Comparison of ENCODE assay signal across 16 cellular contexts in the genomic region with DNA sequence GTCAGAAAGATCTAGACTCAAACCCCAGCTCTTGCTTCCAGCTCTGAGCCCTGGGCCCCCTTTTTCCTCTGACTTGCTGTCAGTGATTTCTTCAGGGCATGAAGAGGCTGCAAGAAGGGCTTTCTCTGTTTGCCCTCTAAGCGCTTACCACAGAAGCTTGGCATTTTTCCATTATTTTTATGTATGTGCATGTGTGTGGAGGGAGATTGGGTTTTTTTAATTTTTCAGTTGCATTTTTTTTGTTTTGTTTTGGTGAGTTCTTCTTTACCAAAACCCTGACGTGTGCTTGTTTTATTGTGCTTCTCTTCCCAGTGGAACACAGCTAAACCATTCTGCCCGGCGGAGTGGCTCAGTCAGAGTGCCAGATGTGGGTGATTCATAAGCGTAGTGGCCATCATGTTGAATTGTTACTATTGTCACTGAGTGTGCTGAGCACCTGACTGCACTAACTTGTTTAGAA.
DNase-seq lines count a peak whose midpoint lies in the region; FAIRE-seq and TF ChIP-seq lines count a peak whose summit lies in the region.
"Had no signal": no experiment of that assay in that cellular context is flagged by ENCODE, and none has a peak within 500 bp of the region (broad histone marks: within the 10 kb centered on the region; RNA-seq: fewer than 3 reads in every experiment).

No MANE protein-coding gene starts in this region.

- H3K14ac ChIP-seq in H1 (ENCODE audit: insufficient read length) (no peak overlapping the region), neuronal stem cell (ENCODE audit: low read length) (no peak overlapping the region)

- TF ChIP-seq POLR2A in H1 (IDR thresholded peaks at IDR 0.05; ENCODE audit: control extremely low read depth in 1 of 2, low read depth in 2 of 2, low read length in 2 of 2) (no peak), testis (IDR thresholded peaks at IDR 0.05) (no peak)

- no peak overlapping the region for H3K23ac ChIP-seq in H1 (ENCODE audit: insufficient read length)
- H3K23ac ChIP-seq in neuronal stem cell (ENCODE audit: low read depth, low read length, poor library complexity), result no peak overlapping the region

- no peaks in the 10 kb centered on the region; the same call in 1 of the 2 replicates for H3K79me1 ChIP-seq in H1 (ENCODE audit: low read depth, low read length)
- H3K79me1 ChIP-seq in neuronal stem cell (ENCODE audit: low read depth, low read length), result no peaks in the 10 kb centered on the region

- DNase-seq in Caki2 (ENCODE audit: low read depth) (peak; percentile 65), NCI-H774 (lab: John Stamatoyannopoulos, UW) (peak; percentile 22), H1 (ENCODE audit: low read depth in 1 of 2, low spot score in 2 of 2) (no peak), neuronal stem cell (ENCODE audit: low spot score) (no peak), testis (no peak), NCI-H1930 (lab: John Stamatoyannopoulos, UW) (no peak), DMS153 (lab: John Stamatoyannopoulos, UW) (no peak), SKM-1 (lab: John Stamatoyannopoulos, UW; ENCODE audit: unreplicated experiment) (no peak)
- DNase-seq: activated CD8-positive, alpha-beta memory T cell treated with anti-CD3 and anti-CD28 coated beads, Interleukin-2, amount 50 U/mL, for 4 hours; CD8-positive, alpha-beta memory T cell; NCI-H1417 had no signal

- intact Hi-C loops in testis (cut with DNase I; ENCODE audit: low total_unique reads), result no loop called here

- H2BK15ac ChIP-seq in H1 (ENCODE audit: low read length) (no peak overlapping the region), neuronal stem cell (ENCODE audit: low read length) (peak overlapping the region; percentile 25)

- H2BK12ac ChIP-seq in H1 (ENCODE audit: low read depth, low read length), result no peak overlapping the region
- H2BK12ac ChIP-seq in neuronal stem cell (ENCODE audit: low read length), result no peak overlapping the region

- in situ Hi-C loops in Caki2 (cut with HindIII; ENCODE audit: low pct_unique_long_range_greater_than_20kb, low sequenced_read_pairs), result no loop called here

- H3K4ac ChIP-seq in H1 (replicated peaks; ENCODE audit: insufficient read length, low read depth, low read length) (no peak overlapping the region), neuronal stem cell (ENCODE audit: low read length) (no peak overlapping the region)

- H3K4me3 ChIP-seq in H1 (ENCODE audit: extremely low read depth in 1 of 4, insufficient read depth in 2 of 4, low read depth in 3 of 4, low read length in 4 of 4), result no peak overlapping the region
- no peak overlapping the region for H3K4me3 ChIP-seq in neuronal stem cell (ENCODE audit: low read length in 2 of 2)
- H3K4me3 ChIP-seq in testis, result no peak overlapping the region
- H3K4me3 ChIP-seq: cardiac muscle cell, gastroesophageal sphincter, GM12878, lung, thyroid gland had no signal

- H3K79me2 ChIP-seq in H1 (ENCODE audit: control insufficient read depth in 1 of 2, insufficient read depth in 2 of 2, low read length in 2 of 2), result no peaks in the 10 kb centered on the region

- POLR2A ChIA-PET in H1 (lab: Charles Lee; ENCODE audit: partially characterized antibody), result no interaction called here

- H3K4me1 ChIP-seq in H1 (replicated peaks in 1 of 4; ENCODE audit: control insufficient read depth in 3 of 4, insufficient read depth in 4 of 4, low read length in 3 of 4), result peaks cover 6 to 11% (median 8%) of the 10 kb centered on the region in 4 experiments
- peaks cover 38 to 43% of the 10 kb centered on the region in 2 donors for H3K4me1 ChIP-seq in neuronal stem cell (ENCODE audit: control insufficient read depth in 2 of 2, insufficient read depth in 1 of 2, low read depth in 1 of 2, low read length in 2 of 2)
- H3K4me1 ChIP-seq in testis, result peaks cover 19% of the 10 kb centered on the region

- H4K8ac ChIP-seq in H1 (ENCODE audit: extremely low read depth, insufficient read depth, low read length) (no peak overlapping the region), neuronal stem cell (ENCODE audit: low read depth, low read length) (no peak overlapping the region)

- no peak overlapping the region for H3K4me2 ChIP-seq in H1 (ENCODE audit: insufficient read depth in 1 of 2, low read depth in 2 of 2, low read length in 2 of 2)
- H3K4me2 ChIP-seq in neuronal stem cell (ENCODE audit: insufficient read depth, low read length, poor library complexity, severe bottlenecking), result no peak overlapping the region

- no peak overlapping the region for H2BK120ac ChIP-seq in H1 (replicated peaks; ENCODE audit: low read depth, low read length)
- no peak overlapping the region for H2BK120ac ChIP-seq in neuronal stem cell (ENCODE audit: low read depth, low read length)

- no peak overlapping the region for H3K56ac ChIP-seq in H1 (replicated peaks; ENCODE audit: insufficient read length, low read depth, low read length)

- H3K27ac ChIP-seq in H1 (ENCODE audit: low read depth, low read length) (no peak overlapping the region), neuronal stem cell (replicated peaks; ENCODE audit: low read length) (peak overlapping the region; percentile 32), testis (no peak overlapping the region)
- H3K27ac ChIP-seq: cardiac muscle cell, gastroesophageal sphincter had no signal

- 94% methylated on average over 5 of the region's 5 CpGs; no CpG with 5 or more reads in 1 of the 2 experiments for WGBS in H1 (ENCODE audit: extremely low coverage in 1 of 2, insufficient coverage in 1 of 2, insufficient read length in 1 of 2, insufficient replicate concordance in 2 of 2, low coverage in 1 of 2, low lambda C conversion rate in 2 of 2, missing lambda C conversion rate in 1 of 2), 2 experiments
- no CpG with 5 or more reads among the region's 5 CpGs for WGBS in neuronal stem cell (ENCODE audit: extremely low coverage in 2 of 2, insufficient read length in 2 of 2, insufficient replicate concordance in 1 of 2), 2 donors
- whole genome bisulfite sequencing in testis, 2 donors, result 84 to 89% methylated on average over 5 of the region's 5 CpGs

- peaks cover 2% of the 10 kb centered on the region in 2 experiments for H4K20me1 ChIP-seq in H1 (replicated peaks in 1 of 2; ENCODE audit: control insufficient read depth in 1 of 2, insufficient read depth in 2 of 2, low read length in 2 of 2)

- no peak overlapping the region for H4K91ac ChIP-seq in H1 (replicated peaks; ENCODE audit: insufficient read length, low read length)
- H4K91ac ChIP-seq in neuronal stem cell (ENCODE audit: low read depth, low read length, poor library complexity), result no peak overlapping the region

- no peak for FAIRE-seq in H1 (lab: Jason Lieb, UNC)
- FAIRE-seq: GM12878 had no signal

- TF ChIP-seq CTCF in H1 (IDR thresholded peaks at IDR 0.05; ENCODE audit: control extremely low read depth in 1 of 3, insufficient read depth in 1 of 3, low read depth in 1 of 3, low read length in 3 of 3) (no peak), testis (IDR thresholded peaks at IDR 0.05) (no peak)

- no peaks in the 10 kb centered on the region for H3K36me3 ChIP-seq in H1 (ENCODE audit: control insufficient read depth in 2 of 4, insufficient read depth in 4 of 4, low read length in 3 of 4)
- no peaks in the 10 kb centered on the region for H3K36me3 ChIP-seq in neuronal stem cell (replicated peaks in 1 of 2; ENCODE audit: control insufficient read depth in 2 of 2, insufficient read depth in 2 of 2, low read length in 2 of 2)
- no peaks in the 10 kb centered on the region for H3K36me3 ChIP-seq in testis (ENCODE audit: low read depth, missing control alignments)
- H3K36me3 ChIP-seq: cardiac muscle cell, gastroesophageal sphincter, thyroid gland had no signal

- TF ChIP-seq RAD21 in H1 (IDR thresholded peaks at IDR 0.05 in 1 of 2, conservative IDR thresholded peaks at IDR 0.05 in 1 of 2; ENCODE audit: low read depth in 2 of 2, low read length in 2 of 2), result no peak

- H3K18ac ChIP-seq in H1 (ENCODE audit: extremely low read depth, low read length) (no peak overlapping the region), neuronal stem cell (ENCODE audit: low read length) (no peak overlapping the region)

- H3K9ac ChIP-seq in H1 (replicated peaks in 1 of 4; ENCODE audit: extremely low read depth in 1 of 4, low read depth in 3 of 4, low read length in 3 of 4), result no peak overlapping the region
- no peak overlapping the region for H3K9ac ChIP-seq in neuronal stem cell (ENCODE audit: low read depth, low read length, poor library complexity)

- H3K27me3 ChIP-seq in H1 (replicated peaks in 1 of 4; ENCODE audit: control insufficient read depth in 3 of 4, extremely low read depth in 1 of 4, insufficient read depth in 3 of 4, low read length in 3 of 4) (peaks cover 0 to 2% (median 0%) of the 10 kb centered on the region in 4 experiments; a peak in 1 of 7 replicates), neuronal stem cell (ENCODE audit: control insufficient read depth in 3 of 3, insufficient read depth in 3 of 3, low read depth in 1 of 3, low read length in 3 of 3) (peaks cover 0 to 7% (median 0%) of the 10 kb centered on the region in 3 experiments), testis (no peaks in the 10 kb centered on the region)
- H3K27me3 ChIP-seq: cardiac muscle cell, gastroesophageal sphincter, thyroid gland had no signal

- no peak overlapping the region for H2BK20ac ChIP-seq in H1 (ENCODE audit: low read length)

- H2AFZ ChIP-seq in H1 (ENCODE audit: low read length) (no peak overlapping the region), neuronal stem cell (ENCODE audit: low read length) (no peak overlapping the region)

- CTCF ChIA-PET in H1 (lab: Charles Lee; ENCODE audit: partially characterized antibody), result interaction anchor here (0.6 to 6.7 kb wide), 12 partner anchors 10 to 359 kb away, joined by 3 to 43 read pairs (median 4); no protein-coding TSS in a partner anchor

- no peak overlapping the region for H4K5ac ChIP-seq in H1 (ENCODE audit: insufficient read length, low read depth, low read length)

- no peaks in the 10 kb centered on the region for H3K23me2 ChIP-seq in H1 (ENCODE audit: low read depth, low read length)

- H2AK5ac ChIP-seq in H1 (ENCODE audit: low read depth, low read length) (no peak overlapping the region), neuronal stem cell (ENCODE audit: low read depth, low read length) (peak overlapping the region; percentile 16)

- H3K9me3 ChIP-seq in H1 (ENCODE audit: insufficient read depth in 2 of 2, low read depth in 1 of 2, low read length in 1 of 2) (no peaks in the 10 kb centered on the region), neuronal stem cell (replicated peaks in 1 of 2; ENCODE audit: control insufficient read depth in 2 of 2, insufficient read depth in 1 of 2, low read depth in 1 of 2, low read length in 2 of 2) (no peaks in the 10 kb centered on the region), testis (no peaks in the 10 kb centered on the region)
- H3K9me3 ChIP-seq: gastroesophageal sphincter, thyroid gland had no signal

- TF ChIP-seq EP300 in H1 (IDR thresholded peaks at IDR 0.05; ENCODE audit: borderline replicate concordance in 1 of 2, low read depth in 2 of 2, low read length in 2 of 2), result no peak

- peak overlapping the region; percentile 16; the same call in 1 of the 2 replicates for H2BK5ac ChIP-seq in H1 (ENCODE audit: low read depth, low read length)
- no peak overlapping the region for H2BK5ac ChIP-seq in neuronal stem cell (ENCODE audit: low read length)

TF ChIP-seq in H1, 55 proteins besides CTCF, POLR2A, EP300 and RAD21 (continues in another document):
- TF ChIP-seq SIRT6 (IDR thresholded peaks at IDR 0.05; ENCODE audit: low read length) (no peak), SIX5 (IDR thresholded peaks at IDR 0.05; ENCODE audit: low read depth, low read length) (no peak), TAF7 (optimal IDR thresholded peaks at IDR 0.05; ENCODE audit: borderline replicate concordance, low read depth, low read length) (no peak)

Comparison
In these comparisons a context has a peak if more than half of its experiments do, and no peak if none do; other contexts are left out.
1. DNase-seq: peak in Caki2 (single experiment) and NCI-H774 (single experiment); none in H1 (0 of 2), neuronal stem cell (single experiment), testis (single experiment), NCI-H1930 (0 of 2), DMS153 (single experiment) and SKM-1 (single experiment).